In genomic region chr2:70861774-70862644, GRCh38 we compare ENCODE assay signal across 8 cellular contexts. TPM values are rescaled to one million over a fixed set of nuclear protein-coding genes. Genes with fewer than 3 reads are reported as not detected.
DNase-seq lines count a peak whose midpoint lies in the region; ATAC-seq and TF ChIP-seq lines count a peak whose summit lies in the region.

No MANE protein-coding gene starts in this region.

- no peak overlapping the region for H3K27ac ChIP-seq in CD4-positive, CD25-positive, alpha-beta regulatory T cell (ENCODE audit: insufficient read depth, low read length, poor library complexity, severe bottlenecking)
- H3K27ac ChIP-seq in WERI-Rb-1: no peak overlapping the region
- H3K27ac ChIP-seq in breast epithelium: no peak overlapping the region

- H3K9me3 ChIP-seq in CD4-positive, CD25-positive, alpha-beta regulatory T cell (ENCODE audit: control insufficient read depth in 2 of 2, low read length in 2 of 2): no peaks in the 10 kb centered on the region
- H3K9me3 ChIP-seq in WERI-Rb-1 (ENCODE audit: severe bottlenecking) (no peaks in the 10 kb centered on the region), breast epithelium (no peaks in the 10 kb centered on the region)

- peaks cover 15% of the 10 kb centered on the region for H3K27me3 ChIP-seq in CD4-positive, CD25-positive, alpha-beta regulatory T cell (ENCODE audit: control insufficient read depth, insufficient read depth, low read length)
- no peaks in the 10 kb centered on the region for H3K27me3 ChIP-seq in WERI-Rb-1 (ENCODE audit: insufficient read depth, low read depth, severe bottlenecking)
- peaks cover 0 to 16% of the 10 kb centered on the region in 2 donors for H3K27me3 ChIP-seq in breast epithelium

- ATAC-seq in CD4-positive, CD25-positive, alpha-beta regulatory T cell (ENCODE audit: low read depth in 2 of 2): peak; percentile 40 to 42
- no peak for ATAC-seq in HG02852 (IDR thresholded peaks at IDR 0.05; ENCODE audit: unreplicated experiment)

- DNase-seq in CD4-positive, CD25-positive, alpha-beta regulatory T cell: peak; percentile 26 to 47 (median 44)
- DNase-seq in H4 (ENCODE audit: low spot score): peak; percentile 61
- peak; percentile 59 for DNase-seq in NCI-H2196 (lab: John Stamatoyannopoulos, UW; ENCODE audit: unreplicated experiment)
- DNase-seq in WERI-Rb-1: peak; percentile 92
- DNase-seq in breast epithelium (ENCODE audit: low spot score in 2 of 2): peak; percentile 66 to 73
- DNase-seq in immature natural killer cell: peak; percentile 65 to 76 (median 69)
- DNase-seq in stimulated activated CD4-positive, alpha-beta T cell treated with anti-CD3 and anti-CD28 coated beads, Interleukin-12 subunit alpha, Interleukin-12 subunit beta, amount 100 ng/mL, for 48 hours (ENCODE audit: low read depth in 2 of 3, low spot score in 1 of 3): peak; percentile 59 to 81 (median 65)

- H3K4me1 Mint-ChIP-seq in CD4-positive, CD25-positive, alpha-beta regulatory T cell: peaks cover 0 to 2% (median 0%) of the 10 kb centered on the region in 4 donors
- peaks cover 7 to 11% of the 10 kb centered on the region in 2 donors for H3K4me1 Mint-ChIP-seq in immature natural killer cell

- intact Hi-C loops in breast epithelium (cut with DNase I; ENCODE audit: low total_unique reads): no loop called here

- no peak overlapping the region for H3K4me3 Mint-ChIP-seq in CD4-positive, CD25-positive, alpha-beta regulatory T cell
- H3K4me3 Mint-ChIP-seq in immature natural killer cell: peak overlapping the region in 4 of 5 donors; percentile 60 to 78 (median 64)

- peaks cover 3% of the 10 kb centered on the region for H3K36me3 Mint-ChIP-seq in CD4-positive, CD25-positive, alpha-beta regulatory T cell
- no peaks in the 10 kb centered on the region for H3K36me3 Mint-ChIP-seq in immature natural killer cell

- H3K4me3 ChIP-seq in CD4-positive, CD25-positive, alpha-beta regulatory T cell (ENCODE audit: low read depth, low read length): no peak overlapping the region
- no peak overlapping the region for H3K4me3 ChIP-seq in WERI-Rb-1 (ENCODE audit: low read depth, low read length)
- H3K4me3 ChIP-seq in breast epithelium: no peak overlapping the region

- peaks cover 61% of the 10 kb centered on the region for H3K27me3 Mint-ChIP-seq in CD4-positive, CD25-positive, alpha-beta regulatory T cell
- H3K27me3 Mint-ChIP-seq in immature natural killer cell (ENCODE audit: low read depth in 3 of 3): peaks cover 1 to 7% (median 6%) of the 10 kb centered on the region in 3 donors

- H3K27ac Mint-ChIP-seq in CD4-positive, CD25-positive, alpha-beta regulatory T cell: no peak overlapping the region
- peak overlapping the region in 1 of 6 donors; percentile 73 for H3K27ac Mint-ChIP-seq in immature natural killer cell

- peaks cover 0 to 1% (median 0%) of the 10 kb centered on the region in 7 donors for H3K9me3 Mint-ChIP-seq in CD4-positive, CD25-positive, alpha-beta regulatory T cell
- no peaks in the 10 kb centered on the region for H3K9me3 Mint-ChIP-seq in immature natural killer cell

- H3K36me3 ChIP-seq in CD4-positive, CD25-positive, alpha-beta regulatory T cell (ENCODE audit: control insufficient read depth, insufficient read depth, low read length): no peaks in the 10 kb centered on the region
- H3K36me3 ChIP-seq in WERI-Rb-1 (no peaks in the 10 kb centered on the region), breast epithelium (no peaks in the 10 kb centered on the region)

- TF ChIP-seq CTCF in WERI-Rb-1 (IDR thresholded peaks at IDR 0.05; ENCODE audit: low read depth, low read length) (peak; percentile 96), breast epithelium (IDR thresholded peaks at IDR 0.05) (peak; percentile 53 to 81 (median 76))

- peaks cover 3% of the 10 kb centered on the region for H3K4me1 ChIP-seq in CD4-positive, CD25-positive, alpha-beta regulatory T cell (ENCODE audit: control insufficient read depth, insufficient read depth, low read length, poor library complexity, severe bottlenecking)
- H3K4me1 ChIP-seq in breast epithelium: no peaks in the 10 kb centered on the region

- TF ChIP-seq POLR2A in breast epithelium (IDR thresholded peaks at IDR 0.05): no peak

RNA-seq across cellular contexts. Expression of gene CD207, which starts 26.4 kb away (rescaled TPM):
- total RNA-seq in CD4-positive, CD25-positive, alpha-beta regulatory T cell: not detected
- polyA plus RNA-seq in CD4-positive, CD25-positive, alpha-beta regulatory T cell: not detected
- total RNA-seq in H4 (2014; rRNA removed; shearing (Covaris generic)): not detected in 2 replicates
- total RNA-seq in breast epithelium: under 1 TPM in 2 of 3 donors, not detected in 1; 0.33 to 0.88 TPM
- under 1 TPM in 2 of 3 donors, not detected in 1; 0.20 TPM for polyA plus RNA-seq in immature natural killer cell

RNA-seq across cellular contexts. Expression of gene VAX2, which starts 38.4 kb away (rescaled TPM):
- not detected for total RNA-seq in CD4-positive, CD25-positive, alpha-beta regulatory T cell
- polyA plus RNA-seq in CD4-positive, CD25-positive, alpha-beta regulatory T cell: not detected
- 2.3 and 6.2 TPM in 2 replicates for total RNA-seq in H4 (2014; rRNA removed; shearing (Covaris generic))
- 1 to 10 TPM; 1.3 to 5.1 (median 4.6) TPM for total RNA-seq in breast epithelium
- not detected for polyA plus RNA-seq in immature natural killer cell

RNA-seq across cellular contexts. Expression of gene CLEC4F, which starts 41.6 kb away (rescaled TPM):
- not detected for total RNA-seq in CD4-positive, CD25-positive, alpha-beta regulatory T cell
- polyA plus RNA-seq in CD4-positive, CD25-positive, alpha-beta regulatory T cell: not detected
- not detected in 2 replicates for total RNA-seq in H4 (2014; rRNA removed; shearing (Covaris generic))
- under 1 TPM in 1 of 3 donors, not detected in 2; 0.88 TPM for total RNA-seq in breast epithelium
- not detected for polyA plus RNA-seq in immature natural killer cell

Comparison
In these comparisons a context has a peak if more than half of its experiments do, and no peak if none do; other contexts are left out.
1. H3K4me3 Mint-ChIP-seq: peak in immature natural killer cell (4 of 5); none in CD4-positive, CD25-positive, alpha-beta regulatory T cell (0 of 4).
2. Peak in every context shown above with its lines, with median percentiles within 50 percentile points of each other: DNase-seq.